Comparison of ENCODE assay signal across 7 cellular contexts in the genomic region with DNA sequence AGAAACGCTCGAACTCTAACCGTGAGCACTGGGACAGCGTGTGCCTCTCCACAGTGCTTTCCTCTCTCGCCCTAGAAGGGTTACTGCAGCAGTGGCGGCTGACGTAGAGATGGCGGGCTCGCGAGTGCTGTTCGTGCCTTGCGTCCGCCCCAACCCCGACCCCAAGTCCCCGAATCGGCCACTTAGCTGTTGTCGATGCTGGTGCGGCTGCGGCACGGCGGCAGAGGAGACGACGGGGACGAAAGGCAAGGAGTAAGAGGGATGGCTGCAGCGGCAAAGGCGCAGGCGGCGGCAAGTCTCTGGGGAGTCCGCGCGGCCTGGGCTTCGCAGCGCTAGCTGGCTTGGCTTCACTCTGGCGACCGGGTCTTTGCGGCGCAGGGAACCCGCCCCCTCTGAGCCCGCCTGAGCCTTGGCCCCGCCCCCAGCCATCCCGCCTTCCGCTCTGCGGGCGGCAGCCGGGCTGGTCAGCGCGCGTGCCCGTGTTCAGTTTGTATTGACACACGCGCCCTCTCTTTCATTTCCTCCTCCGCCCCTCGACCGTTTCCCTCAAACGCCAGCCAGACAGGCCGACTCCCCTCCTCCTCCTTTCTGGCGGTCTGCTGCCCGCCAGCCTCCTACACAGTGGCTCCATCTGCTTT. TPM values are rescaled to one million over a fixed set of nuclear protein-coding genes. Genes with fewer than 3 reads are reported as not detected.
DNase-seq lines count a peak whose midpoint lies in the region; ATAC-seq, FAIRE-seq and TF ChIP-seq lines count a peak whose summit lies in the region.

A gene (minus strand): TSS at position 354 of the 638 bp plus-strand sequence. CDS start 513 bp downstream, outside the sequence.

- no peaks in the 10 kb centered on the region for H3K27me3 ChIP-seq in GM12878 (replicated peaks in 1 of 2; ENCODE audit: control insufficient read depth in 2 of 2, insufficient read depth in 2 of 2, low read length in 1 of 2)

- in situ Hi-C loops in GM12878 (cut with MboI): loop anchor here (5.0 kb wide), 1 partner anchor 411 kb away; no protein-coding TSS in a partner anchor

- H3K79me2 ChIP-seq in GM12878 (ENCODE audit: control insufficient read depth, insufficient read depth, low read length): peaks cover 13% of the 10 kb centered on the region

- H3K27ac ChIP-seq in GM12878 (ENCODE audit: control insufficient read depth, insufficient read depth): peak within 1 kb of the TSS; percentile 14

- SMC1A ChIA-PET in GM12878 (lab: Charles Lee; ENCODE audit: uncharacterized antibody, unreplicated experiment): no interaction called here

- H3K36me3 ChIP-seq in GM12878 (ENCODE audit: control insufficient read depth in 2 of 2, insufficient read depth in 2 of 2, low read length in 1 of 2): no peaks in the 10 kb centered on the region

- no peak for TF ChIP-seq RAD21 in GM12878 (IDR thresholded peaks at IDR 0.05; ENCODE audit: insufficient read depth, low read depth, low read length)

- H3K4me1 ChIP-seq in GM12878 (ENCODE audit: control insufficient read depth, insufficient read depth, low read length): no peaks in the 10 kb centered on the region

- TF ChIP-seq EP300 in GM12878 (IDR thresholded peaks at IDR 0.05; ENCODE audit: borderline replicate concordance in 1 of 2, control insufficient read depth in 1 of 2, low read depth in 2 of 2, low read length in 2 of 2): no peak

- 44% methylated on average over 31 of the region's 58 CpGs for WGBS in GM12878 (ENCODE audit: insufficient coverage, insufficient replicate concordance, low lambda C conversion rate, missing lambda C conversion rate)

- BruUV-seq in GM12878 (replicated peaks; lab: Mats Ljungman, UMichigan): no TSS peak

- CTCF ChIA-PET in GM12878 (lab: Yijun Ruan, JAX): no interaction called here

- TF ChIP-seq CTCF in GM12878 (IDR thresholded peaks at IDR 0.05 in 2 of 3, conservative IDR thresholded peaks at IDR 0.05 in 1 of 3; ENCODE audit: control insufficient read depth in 2 of 3, extremely low read depth in 1 of 3, insufficient read depth in 1 of 3, low read depth in 3 of 3, low read length in 3 of 3): no peak
- TF ChIP-seq CTCF in retinal pigment epithelial cell (conservative IDR thresholded peaks at IDR 0.05; ENCODE audit: low read depth, low read length): no peak

- H2AFZ ChIP-seq in GM12878 (ENCODE audit: control insufficient read depth, low read depth, low read length): peak within 1 kb of the TSS; percentile 41

- intact Hi-C loops in GM12878 (cut with micrococcal nuclease; ENCODE audit: unreplicated experiment): loop anchor here (2.0 to 10.0 kb wide), 4 partner anchors 114 to 406 kb away; no protein-coding TSS in a partner anchor

- no peaks in the 10 kb centered on the region for H4K20me1 ChIP-seq in GM12878 (ENCODE audit: control insufficient read depth, insufficient read depth)

- DNase-seq in NCI-H1694 treated with DMSO at 0.1 percent for 48 hours (lab: John Stamatoyannopoulos, UW) (peak; percentile 77), T-helper 22 cell (ENCODE audit: low read depth) (peak; percentile 25), GM12878 (ENCODE audit: low read depth, low spot score) (peak; percentile 39), hypothalamus (lab: John Stamatoyannopoulos, UW) (peak; percentile 9 to 84 (median 64)), retinal pigment epithelial cell (ENCODE audit: low read depth) (peak; percentile 35)

- RAD21 ChIA-PET in GM12878 (lab: Charles Lee; ENCODE audit: unreplicated experiment): no interaction called here

- FAIRE-seq in GM12878 (lab: Jason Lieb, UNC): no peak

- peak; percentile 88 for TF ChIP-seq POLR2A in GM12878 (IDR thresholded peaks at IDR 0.05; ENCODE audit: low read depth, low read length)

- H3K4me3 ChIP-seq in GM12878 (peak within 1 kb of the TSS; percentile 64), retinal pigment epithelial cell (ENCODE audit: low read length) (peak within 1 kb of the TSS; percentile 64)

- peak within 1 kb of the TSS; percentile 50 for H3K4me2 ChIP-seq in GM12878 (ENCODE audit: control insufficient read depth, insufficient read depth)

- no peaks in the 10 kb centered on the region for H3K9me3 ChIP-seq in GM12878 (replicated peaks; ENCODE audit: control insufficient read depth, insufficient read depth, low read length)

- peak; percentile 93 for ATAC-seq in GM18502 (IDR thresholded peaks at IDR 0.05; ENCODE audit: poor library complexity, unreplicated experiment)
- ATAC-seq in HG02885 (IDR thresholded peaks at IDR 0.05; ENCODE audit: poor library complexity, unreplicated experiment): peak; percentile 92
- ATAC-seq in GM12878: peak; percentile 95

- POLR2A ChIA-PET in GM12878 (lab: Charles Lee): no interaction called here

- peak within 1 kb of the TSS; percentile 58 for H3K9ac ChIP-seq in GM12878 (ENCODE audit: control insufficient read depth, insufficient read depth, low read length)

TF ChIP-seq in GM12878, 131 proteins besides CTCF, POLR2A, EP300 and RAD21 (continues in another document):
- TF ChIP-seq ASH2L (IDR thresholded peaks at IDR 0.05; ENCODE audit: borderline replicate concordance, low read depth) (no peak), ZNF207 (IDR thresholded peaks at IDR 0.05; ENCODE audit: borderline replicate concordance) (no peak), POLR2AphosphoS2 (IDR thresholded peaks at IDR 0.05; ENCODE audit: low read depth, low read length) (no peak), NRF1 (conservative IDR thresholded peaks at IDR 0.05; ENCODE audit: low read depth, low read length) (no peak), MEF2B (IDR thresholded peaks at IDR 0.05; ENCODE audit: partially characterized antibody, poor library complexity, severe bottlenecking) (peak; percentile 87)
- TF ChIP-seq, protein P1, sequence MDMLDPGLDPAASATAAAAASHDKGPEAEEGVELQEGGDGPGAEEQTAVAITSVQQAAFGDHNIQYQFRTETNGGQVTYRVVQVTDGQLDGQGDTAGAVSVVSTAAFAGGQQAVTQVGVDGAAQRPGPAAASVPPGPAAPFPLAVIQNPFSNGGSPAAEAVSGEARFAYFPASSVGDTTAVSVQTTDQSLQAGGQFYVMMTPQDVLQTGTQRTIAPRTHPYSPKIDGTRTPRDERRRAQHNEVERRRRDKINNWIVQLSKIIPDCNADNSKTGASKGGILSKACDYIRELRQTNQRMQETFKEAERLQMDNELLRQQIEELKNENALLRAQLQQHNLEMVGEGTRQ (IDR thresholded peaks at IDR 0.05; ENCODE audit: borderline replicate concordance, low read depth, low read length): no peak
- TF ChIP-seq, protein P2, sequence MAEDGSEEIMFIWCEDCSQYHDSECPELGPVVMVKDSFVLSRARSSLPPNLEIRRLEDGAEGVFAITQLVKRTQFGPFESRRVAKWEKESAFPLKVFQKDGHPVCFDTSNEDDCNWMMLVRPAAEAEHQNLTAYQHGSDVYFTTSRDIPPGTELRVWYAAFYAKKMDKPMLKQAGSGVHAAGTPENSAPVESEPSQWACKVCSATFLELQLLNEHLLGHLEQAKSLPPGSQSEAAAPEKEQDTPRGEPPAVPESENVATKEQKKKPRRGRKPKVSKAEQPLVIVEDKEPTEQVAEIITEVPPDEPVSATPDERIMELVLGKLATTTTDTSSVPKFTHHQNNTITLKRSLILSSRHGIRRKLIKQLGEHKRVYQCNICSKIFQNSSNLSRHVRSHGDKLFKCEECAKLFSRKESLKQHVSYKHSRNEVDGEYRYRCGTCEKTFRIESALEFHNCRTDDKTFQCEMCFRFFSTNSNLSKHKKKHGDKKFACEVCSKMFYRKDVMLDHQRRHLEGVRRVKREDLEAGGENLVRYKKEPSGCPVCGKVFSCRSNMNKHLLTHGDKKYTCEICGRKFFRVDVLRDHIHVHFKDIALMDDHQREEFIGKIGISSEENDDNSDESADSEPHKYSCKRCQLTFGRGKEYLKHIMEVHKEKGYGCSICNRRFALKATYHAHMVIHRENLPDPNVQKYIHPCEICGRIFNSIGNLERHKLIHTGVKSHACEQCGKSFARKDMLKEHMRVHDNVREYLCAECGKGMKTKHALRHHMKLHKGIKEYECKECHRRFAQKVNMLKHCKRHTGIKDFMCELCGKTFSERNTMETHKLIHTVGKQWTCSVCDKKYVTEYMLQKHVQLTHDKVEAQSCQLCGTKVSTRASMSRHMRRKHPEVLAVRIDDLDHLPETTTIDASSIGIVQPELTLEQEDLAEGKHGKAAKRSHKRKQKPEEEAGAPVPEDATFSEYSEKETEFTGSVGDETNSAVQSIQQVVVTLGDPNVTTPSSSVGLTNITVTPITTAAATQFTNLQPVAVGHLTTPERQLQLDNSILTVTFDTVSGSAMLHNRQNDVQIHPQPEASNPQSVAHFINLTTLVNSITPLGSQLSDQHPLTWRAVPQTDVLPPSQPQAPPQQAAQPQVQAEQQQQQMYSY (CRISPR knock-in tag; IDR thresholded peaks at IDR 0.05): no peak
- TF ChIP-seq, protein P3, sequence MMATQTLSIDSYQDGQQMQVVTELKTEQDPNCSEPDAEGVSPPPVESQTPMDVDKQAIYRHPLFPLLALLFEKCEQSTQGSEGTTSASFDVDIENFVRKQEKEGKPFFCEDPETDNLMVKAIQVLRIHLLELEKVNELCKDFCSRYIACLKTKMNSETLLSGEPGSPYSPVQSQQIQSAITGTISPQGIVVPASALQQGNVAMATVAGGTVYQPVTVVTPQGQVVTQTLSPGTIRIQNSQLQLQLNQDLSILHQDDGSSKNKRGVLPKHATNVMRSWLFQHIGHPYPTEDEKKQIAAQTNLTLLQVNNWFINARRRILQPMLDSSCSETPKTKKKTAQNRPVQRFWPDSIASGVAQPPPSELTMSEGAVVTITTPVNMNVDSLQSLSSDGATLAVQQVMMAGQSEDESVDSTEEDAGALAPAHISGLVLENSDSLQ (IDR thresholded peaks at IDR 0.05): peak; percentile 37; the same call in 1 of the 2 replicates

RNA-seq across cellular contexts. Expression of the gene that starts here (rescaled TPM):
- 9.4 and 10.4 TPM in 2 replicates for total RNA-seq in GM12878 (2013; cell fraction: nucleolus; rRNA removed)
- total RNA-seq in GM12878 (2014; rRNA removed) (5.3 and 6.7 TPM in 2 replicates), GM12878 (2014; rRNA removed; fragmentation: Illumina TruSeq; extraction: Trizol) (6.2 and 6.7 TPM in 2 replicates), GM12878 (2021) (9.2 and 9.5 TPM in 2 replicates)
- 2.0 TPM for polyA plus RNA-seq in GM12878 (2011; ENCODE audit: low read depth)
- polyA plus RNA-seq in GM12878 (2011; rRNA removed) (17.0 and 19.2 TPM in 2 replicates), GM12878 (2014; fragmentation: Illumina TruSeq; extraction: Trizol) (9.2 and 13.7 TPM in 2 replicates), GM12878 (2014; fragmentation: Nextera tagmentation; extraction: Ambion mirVana) (1 to 10 TPM; 3.3 to 3.9 TPM), GM12878 (2014; rRNA removed) (4.1 and 4.9 TPM in 2 replicates), GM12878 (2016; fragmentation: Nextera tagmentation; extraction: Ambion mirVana) (10 to 100 TPM; 15.5 to 16.2 TPM)
- 6.6 and 8.7 TPM in 2 replicates for polyA plus RNA-seq in GM12878 (2011; cell fraction: cytosol; rRNA removed)
- polyA plus RNA-seq in GM12878 (2011; cell fraction: nucleus; rRNA removed): 8.0 and 9.1 TPM in 2 replicates
- polyA plus RNA-seq in GM12878 (2012): 3.4 and 4.2 TPM in 2 replicates
- 9.3 and 13.2 TPM in 2 replicates for polyA minus RNA-seq in GM12878 (2011; rRNA and poly(A)+ RNA removed)
- 5.9 and 6.3 TPM in 2 replicates for polyA minus RNA-seq in GM12878 (2011; cell fraction: cytosol; rRNA and poly(A)+ RNA removed)
- 5.6 and 8.5 TPM in 2 replicates for polyA minus RNA-seq in GM12878 (2011; cell fraction: nucleus; rRNA and poly(A)+ RNA removed)

Comparison
In these comparisons a context has a peak if more than half of its experiments do, and no peak if none do; other contexts are left out.
1. Peak in every context shown above with its lines: DNase-seq, ATAC-seq, H3K4me3 ChIP-seq and H3K27ac ChIP-seq.
2. DNase-seq: peak in every context shown above with its lines; median percentile 77 in NCI-H1694 treated with DMSO at 0.1 percent for 48 hours; 64 in hypothalamus; 39 in GM12878; 35 in retinal pigment epithelial cell; 25 in T-helper 22 cell.